Comparison of ENCODE assay signal across 1 cellular context in the genomic region with DNA sequence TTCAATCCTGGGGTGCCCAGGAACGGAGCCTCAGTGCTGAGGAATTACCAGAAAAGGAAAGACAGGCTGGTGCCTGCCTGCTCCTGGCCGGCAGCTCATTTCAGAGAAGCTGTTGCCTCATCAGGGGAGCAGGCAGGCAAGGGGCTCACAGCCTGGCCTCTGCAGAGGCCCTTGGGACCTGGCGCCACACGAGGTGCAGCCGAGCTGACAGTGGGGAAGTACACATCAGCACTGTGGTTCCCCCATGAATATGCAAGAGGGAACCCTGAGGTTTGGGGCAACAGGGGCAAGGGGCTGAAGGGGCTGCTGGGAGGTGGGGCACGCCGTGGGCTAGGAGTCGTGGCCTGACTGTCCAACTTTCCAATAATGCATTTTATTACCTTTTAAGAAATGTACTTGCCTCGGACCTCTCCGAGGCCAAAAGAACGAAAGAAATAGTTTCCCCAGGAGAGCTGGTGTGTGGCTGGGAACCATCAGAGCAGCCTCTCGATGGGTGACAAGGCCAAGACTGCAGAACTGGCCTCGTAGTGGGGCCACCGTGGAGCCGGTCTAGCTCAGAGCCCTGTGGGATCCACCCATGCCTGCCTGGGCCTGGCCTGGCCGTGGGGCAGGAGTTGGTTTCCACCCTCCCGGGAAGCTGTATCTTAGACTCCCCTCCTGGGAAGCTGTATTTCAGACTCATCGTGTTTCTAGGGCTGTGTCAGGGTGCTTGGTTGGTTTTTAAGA.
TF ChIP-seq lines count a peak whose summit lies in the region.

No MANE protein-coding gene starts in this region.

TF ChIP-seq in GM23338, 12 proteins besides CTCF, POLR2A, EP300 and RAD21:
- TF ChIP-seq STAT1 (IDR thresholded peaks at IDR 0.05; ENCODE audit: unreplicated experiment) (no peak), ZNF331 (CRISPR knock-in tag; IDR thresholded peaks at IDR 0.05; ENCODE audit: low read depth) (no peak), POLR2AphosphoS5 (IDR thresholded peaks at IDR 0.05; ENCODE audit: low read depth) (no peak), ETS1 (IDR thresholded peaks at IDR 0.05) (no peak), ZNF462 (CRISPR knock-in tag; IDR thresholded peaks at IDR 0.05) (no peak), ZNF114 (CRISPR knock-in tag; IDR thresholded peaks at IDR 0.05) (no peak), EZH2phosphoT487 (IDR thresholded peaks at IDR 0.05; ENCODE audit: unreplicated experiment) (no peak), JUNB (IDR thresholded peaks at IDR 0.05; ENCODE audit: unreplicated experiment) (no peak), EZH2 (IDR thresholded peaks at IDR 0.05; ENCODE audit: low read depth, unreplicated experiment) (no peak), CREB1 (CRISPR knock-in tag; IDR thresholded peaks at IDR 0.05; ENCODE audit: low read depth) (no peak), NANOG (IDR thresholded peaks at IDR 0.05; ENCODE audit: borderline replicate concordance) (no peak)
- TF ChIP-seq, protein P1, sequence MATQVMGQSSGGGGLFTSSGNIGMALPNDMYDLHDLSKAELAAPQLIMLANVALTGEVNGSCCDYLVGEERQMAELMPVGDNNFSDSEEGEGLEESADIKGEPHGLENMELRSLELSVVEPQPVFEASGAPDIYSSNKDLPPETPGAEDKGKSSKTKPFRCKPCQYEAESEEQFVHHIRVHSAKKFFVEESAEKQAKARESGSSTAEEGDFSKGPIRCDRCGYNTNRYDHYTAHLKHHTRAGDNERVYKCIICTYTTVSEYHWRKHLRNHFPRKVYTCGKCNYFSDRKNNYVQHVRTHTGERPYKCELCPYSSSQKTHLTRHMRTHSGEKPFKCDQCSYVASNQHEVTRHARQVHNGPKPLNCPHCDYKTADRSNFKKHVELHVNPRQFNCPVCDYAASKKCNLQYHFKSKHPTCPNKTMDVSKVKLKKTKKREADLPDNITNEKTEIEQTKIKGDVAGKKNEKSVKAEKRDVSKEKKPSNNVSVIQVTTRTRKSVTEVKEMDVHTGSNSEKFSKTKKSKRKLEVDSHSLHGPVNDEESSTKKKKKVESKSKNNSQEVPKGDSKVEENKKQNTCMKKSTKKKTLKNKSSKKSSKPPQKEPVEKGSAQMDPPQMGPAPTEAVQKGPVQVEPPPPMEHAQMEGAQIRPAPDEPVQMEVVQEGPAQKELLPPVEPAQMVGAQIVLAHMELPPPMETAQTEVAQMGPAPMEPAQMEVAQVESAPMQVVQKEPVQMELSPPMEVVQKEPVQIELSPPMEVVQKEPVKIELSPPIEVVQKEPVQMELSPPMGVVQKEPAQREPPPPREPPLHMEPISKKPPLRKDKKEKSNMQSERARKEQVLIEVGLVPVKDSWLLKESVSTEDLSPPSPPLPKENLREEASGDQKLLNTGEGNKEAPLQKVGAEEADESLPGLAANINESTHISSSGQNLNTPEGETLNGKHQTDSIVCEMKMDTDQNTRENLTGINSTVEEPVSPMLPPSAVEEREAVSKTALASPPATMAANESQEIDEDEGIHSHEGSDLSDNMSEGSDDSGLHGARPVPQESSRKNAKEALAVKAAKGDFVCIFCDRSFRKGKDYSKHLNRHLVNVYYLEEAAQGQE (IDR thresholded peaks at IDR 0.05; ENCODE audit: unreplicated experiment) = no peak
